In the genomic region with DNA sequence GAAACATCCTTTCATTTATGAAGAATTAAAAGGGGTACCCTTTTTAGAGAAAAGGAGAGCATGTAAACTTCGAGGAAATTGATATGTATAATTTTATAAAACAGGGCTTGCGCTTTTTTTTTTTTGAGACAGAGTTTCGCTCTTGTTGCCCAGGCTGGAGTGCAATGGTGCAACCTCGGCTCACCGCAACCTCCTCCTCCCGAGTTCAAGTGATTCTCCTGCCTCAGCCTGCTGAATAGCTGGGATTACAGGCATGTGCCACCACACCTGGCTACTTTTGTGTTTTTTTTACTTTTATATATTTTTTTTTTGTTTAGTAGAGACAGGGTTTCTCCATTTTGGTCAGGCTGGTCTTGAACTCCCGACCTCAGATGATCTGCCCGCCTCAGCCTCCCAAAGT, we compare ENCODE assay signal across 1 cellular context. TPM values are rescaled to one million over a fixed set of nuclear protein-coding genes. Genes with fewer than 3 reads are reported as not detected.
"Had no signal": no experiment of that assay in that cellular context is flagged by ENCODE, and none has a peak within 500 bp of the region (broad histone marks: within the 10 kb centered on the region; RNA-seq: fewer than 3 reads in every experiment).

No MANE protein-coding gene starts in this region.

RNA-seq across cellular contexts. Expression of a gene that starts 40.8 kb away (rescaled TPM):
- total RNA-seq: G401 had no signal
